ENCODE assay signal across 8 cellular contexts in the genomic region with DNA sequence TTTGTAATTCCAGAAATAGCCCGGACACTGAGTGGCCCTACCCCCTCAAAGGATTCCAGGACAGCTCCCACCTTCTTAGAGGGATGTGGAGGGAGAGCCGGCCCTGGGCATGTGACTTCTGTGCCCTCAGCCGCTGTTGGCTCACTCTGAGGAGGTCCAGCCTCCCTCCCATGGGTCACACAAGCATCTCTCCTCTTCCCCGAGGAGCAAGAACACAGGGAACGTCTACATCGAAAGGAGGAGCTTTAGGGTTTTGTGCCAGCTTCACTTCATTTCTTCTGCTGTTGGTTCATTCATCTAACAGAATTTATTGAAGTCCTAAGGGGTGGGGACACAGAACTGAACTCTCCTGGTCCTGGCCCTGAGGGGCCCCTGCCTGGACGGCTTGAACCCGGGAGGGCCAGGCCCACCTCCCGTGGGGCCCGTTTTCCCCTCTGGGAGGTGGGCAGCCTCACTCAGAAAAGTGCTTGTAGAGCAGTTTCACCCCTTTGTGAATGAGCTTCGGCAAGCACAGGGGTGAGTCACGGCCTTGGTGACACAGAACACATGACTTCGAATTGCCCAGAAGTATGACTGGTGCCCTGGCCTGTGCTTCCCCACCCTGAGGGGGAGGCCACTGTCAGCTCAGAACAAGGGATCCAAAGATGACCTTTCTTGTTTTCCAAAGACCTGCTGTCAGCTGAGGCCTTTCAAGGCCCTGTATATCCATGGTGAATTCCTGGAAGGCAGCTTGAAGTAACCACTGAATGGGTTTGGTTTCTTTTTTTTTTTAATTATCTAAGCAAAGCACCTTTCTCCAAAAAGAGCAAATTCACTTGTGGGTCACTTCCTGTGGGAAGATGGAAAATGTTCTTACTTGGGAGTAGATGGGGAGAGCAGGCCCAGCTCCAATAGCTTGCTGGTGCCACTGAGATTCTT. TPM values are rescaled to one million over a fixed set of nuclear protein-coding genes. Genes with fewer than 3 reads are reported as not detected.
A peak's percentile ranks its signal among the peaks of the same experiment; 100 is the strongest.
DNase-seq lines count a peak whose midpoint lies in the region; ATAC-seq and TF ChIP-seq lines count a peak whose summit lies in the region.

No MANE protein-coding gene starts in this region.

- peak overlapping the region; percentile 69 for H3K4me2 ChIP-seq in smooth muscle cell

- intact Hi-C loops in activated naive CD4-positive, alpha-beta T cell treated with anti-CD3 and anti-CD28 coated beads for 36 hours (cut with micrococcal nuclease), result loop anchor here (1.0 to 5.0 kb wide), 8 partner anchors 9 to 433 kb away; a partner anchor contains a TSS
- intact Hi-C loops in heart left ventricle (cut with DNase I), result no loop called here

- H3K27ac Mint-ChIP-seq in activated naive CD4-positive, alpha-beta T cell treated with anti-CD3 and anti-CD28 coated beads for 36 hours, result peak overlapping the region; percentile 92

- DNase-seq in Peyer's patch, result peak; percentile 31 to 92 (median 76)
- DNase-seq in activated naive CD4-positive, alpha-beta T cell treated with anti-CD3 and anti-CD28 coated beads for 36 hours, result peak; percentile 94
- peak in 3 of 5 donors; percentile 61 to 84 (median 69) for DNase-seq in heart left ventricle
- DNase-seq in smooth muscle cell (lab: John Stamatoyannopoulos, UW; ENCODE audit: unreplicated experiment), result peak; percentile 25

- TF ChIP-seq POLR2A in Peyer's patch (IDR thresholded peaks at IDR 0.05) (peak in 1 of 2 donors; percentile 43), heart left ventricle (IDR thresholded peaks at IDR 0.05) (no peak)

- no peaks in the 10 kb centered on the region for H3K9me3 Mint-ChIP-seq in activated naive CD4-positive, alpha-beta T cell treated with anti-CD3 and anti-CD28 coated beads for 36 hours

- H3F3A ChIP-seq in smooth muscle cell (ENCODE audit: low read depth), result peaks cover 8% of the 10 kb centered on the region

- no peaks in the 10 kb centered on the region for H4K20me1 ChIP-seq in smooth muscle cell (ENCODE audit: low read depth)

- H3K36me3 Mint-ChIP-seq in activated naive CD4-positive, alpha-beta T cell treated with anti-CD3 and anti-CD28 coated beads for 36 hours (ENCODE audit: low read depth), result no peaks in the 10 kb centered on the region

- 65 to 77% (median 70%) methylated on average over 11 to 13 of the region's 13 CpGs for WGBS in heart left ventricle, 4 donors
- 22% methylated on average over 13 of the region's 13 CpGs for WGBS in smooth muscle cell (ENCODE audit: low lambda C conversion rate)

- H3K36me3 ChIP-seq in Peyer's patch (no peaks in the 10 kb centered on the region), heart left ventricle (no peaks in the 10 kb centered on the region), smooth muscle cell (ENCODE audit: low read depth) (no peaks in the 10 kb centered on the region)

- peaks cover 0 to 25% (median 0%) of the 10 kb centered on the region in 4 donors for H3K4me1 ChIP-seq in Peyer's patch
- H3K4me1 ChIP-seq in heart left ventricle, result peaks cover 0 to 64% (median 24%) of the 10 kb centered on the region in 12 donors
- peaks cover 35% of the 10 kb centered on the region for H3K4me1 ChIP-seq in smooth muscle cell (ENCODE audit: low read depth)

- CTCF ChIA-PET in activated naive CD4-positive, alpha-beta T cell treated with anti-CD3 and anti-CD28 coated beads for 36 hours (lab: Charles Lee), result interaction anchor here (0.5 to 2.7 kb wide), 6 partner anchors 36 to 150 kb away, joined by 3 to 13 read pairs (median 4); a partner anchor contains a TSS

- H3K27me3 Mint-ChIP-seq in activated naive CD4-positive, alpha-beta T cell treated with anti-CD3 and anti-CD28 coated beads for 36 hours (ENCODE audit: low read depth), result no peaks in the 10 kb centered on the region

- H3K9ac ChIP-seq in smooth muscle cell (ENCODE audit: low read depth), result peak overlapping the region; percentile 89

- TF ChIP-seq CTCF in Peyer's patch (IDR thresholded peaks at IDR 0.05) (no peak), heart left ventricle (IDR thresholded peaks at IDR 0.05) (no peak), smooth muscle cell (IDR thresholded peaks at IDR 0.05; ENCODE audit: borderline replicate concordance, insufficient read depth, poor library complexity, severe bottlenecking) (no peak)

- no peaks in the 10 kb centered on the region for H3K27me3 ChIP-seq in Peyer's patch
- H3K27me3 ChIP-seq in heart left ventricle, result no peaks in the 10 kb centered on the region
- H3K27me3 ChIP-seq in smooth muscle cell (ENCODE audit: low read depth), result no peaks in the 10 kb centered on the region

- H3K9me3 ChIP-seq in Peyer's patch (no peaks in the 10 kb centered on the region), heart left ventricle (no peaks in the 10 kb centered on the region), smooth muscle cell (replicated peaks; ENCODE audit: low read depth) (no peaks in the 10 kb centered on the region)

- H3K79me2 ChIP-seq in smooth muscle cell (ENCODE audit: low read depth), result no peaks in the 10 kb centered on the region

- H2AFZ ChIP-seq in smooth muscle cell (ENCODE audit: low read depth), result peak overlapping the region; percentile 66

- no peak overlapping the region for H3K4me3 Mint-ChIP-seq in activated naive CD4-positive, alpha-beta T cell treated with anti-CD3 and anti-CD28 coated beads for 36 hours

- H3K27ac ChIP-seq in Peyer's patch, result peak overlapping the region; percentile 34 to 78 (median 56)
- H3K27ac ChIP-seq in heart left ventricle, result peak overlapping the region in 10 of 12 donors; percentile 6 to 92 (median 53)
- peak overlapping the region; percentile 97 for H3K27ac ChIP-seq in smooth muscle cell (ENCODE audit: low read depth)

- H3K4me3 ChIP-seq in Peyer's patch (no peak overlapping the region), heart left ventricle (no peak overlapping the region), smooth muscle cell (no peak overlapping the region)

- peak; percentile 52 for ATAC-seq in GM21619 (IDR thresholded peaks at IDR 0.05; ENCODE audit: unreplicated experiment)
- peak; percentile 34 to 90 (median 88) for ATAC-seq in heart left ventricle
- no peak for ATAC-seq in HG03520 (IDR thresholded peaks at IDR 0.05; ENCODE audit: unreplicated experiment)
- ATAC-seq in HG02973 (IDR thresholded peaks at IDR 0.05; ENCODE audit: unreplicated experiment), result no peak
- ATAC-seq in GM21367 (IDR thresholded peaks at IDR 0.05; ENCODE audit: unreplicated experiment), result no peak

- peaks cover 60% of the 10 kb centered on the region for H3K4me1 Mint-ChIP-seq in activated naive CD4-positive, alpha-beta T cell treated with anti-CD3 and anti-CD28 coated beads for 36 hours (ENCODE audit: low read depth)

RNA-seq across cellular contexts. Expression of a gene that starts 39.2 kb away (rescaled TPM):
- 100 to 1,000 TPM; 210 to 873 (median 358) TPM for total RNA-seq in Peyer's patch
- total RNA-seq in activated naive CD4-positive, alpha-beta T cell treated with anti-CD3 and anti-CD28 coated beads for 36 hours, result 100 to 1,000 TPM; 289 to 293 TPM
- total RNA-seq in heart left ventricle, result 100 to 1,000 TPM in 3 of 9 donors, 10 to 100 TPM in 6; 42.7 to 193 (median 68.5) TPM
- 10 to 100 TPM; 53.9 to 64.3 TPM for polyA plus RNA-seq in heart left ventricle
- 170 and 215 TPM in 2 replicates for total RNA-seq in smooth muscle cell
- polyA plus RNA-seq in smooth muscle cell, result 207 and 223 TPM in 2 replicates

Comparison
In these comparisons a context has a peak if more than half of its experiments do, and no peak if none do; other contexts are left out.
1. ATAC-seq: peak in GM21619 (single experiment) and heart left ventricle (4 of 4); none in HG03520 (single experiment), HG02973 (single experiment) and GM21367 (single experiment).
2. DNase-seq: peak in every context shown above with its lines; median percentile 94 in activated naive CD4-positive, alpha-beta T cell treated with anti-CD3 and anti-CD28 coated beads for 36 hours; 76 in Peyer's patch; 69 in heart left ventricle; 25 in smooth muscle cell.
3. Peak in every context shown above with its lines, with median percentiles within 50 percentile points of each other: H3K27ac ChIP-seq.